ENCODE assay signal across 16 cellular contexts in the genomic region with DNA sequence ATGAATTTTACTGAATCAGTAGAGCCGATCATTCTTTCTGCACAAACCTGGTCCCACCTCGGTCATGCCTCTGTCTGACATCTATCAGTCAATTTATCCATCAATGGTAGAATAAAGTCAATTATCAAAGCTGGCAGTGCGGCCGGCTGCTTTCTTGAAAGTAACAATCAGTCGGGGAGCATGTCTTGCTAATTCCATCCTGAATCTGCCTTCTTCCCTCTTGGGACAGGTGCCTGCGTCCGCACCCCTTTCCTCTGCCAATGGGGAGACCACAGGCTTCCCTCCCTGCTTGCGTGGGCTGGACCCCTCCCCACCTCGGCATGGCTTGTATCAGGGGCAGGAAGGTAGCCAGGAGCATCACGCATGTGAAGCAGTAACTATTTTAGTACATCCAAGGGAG.
A peak's percentile ranks its signal among the peaks of the same experiment; 100 is the strongest.
DNase-seq lines count a peak whose midpoint lies in the region; ATAC-seq and TF ChIP-seq lines count a peak whose summit lies in the region.
"Had no signal": no experiment of that assay in that cellular context is flagged by ENCODE, and none has a peak within 500 bp of the region (broad histone marks: within the 10 kb centered on the region; RNA-seq: fewer than 3 reads in every experiment).

No MANE protein-coding gene starts in this region.

- TF ChIP-seq CTCF in chondrocyte (IDR thresholded peaks at IDR 0.05) = no peak
- no peak for TF ChIP-seq CTCF in upper lobe of left lung (IDR thresholded peaks at IDR 0.05)

- no peak overlapping the region for H3K4me3 Mint-ChIP-seq in chondrocyte (ENCODE audit: unreplicated experiment)
- no peak overlapping the region for H3K4me3 Mint-ChIP-seq in activated naive CD4-positive, alpha-beta T cell treated with anti-CD3 and anti-CD28 coated beads, Interleukin-2, amount 10 ng/mL, durations not matched to agents 7 days and 5 days
- H3K4me3 Mint-ChIP-seq: CD4-positive, alpha-beta T cell; GM23338; IgD-negative memory B cell had no signal

- intact Hi-C loops in sciatic nerve (cut with DNase I) = no loop called here

- 67 to 68% methylated on average over 10 of the region's 10 CpGs for WGBS in upper lobe of left lung, 2 donors

- peak; percentile 27 for DNase-seq in activated effector memory CD4-positive, alpha-beta T cell treated with anti-CD3 and anti-CD28 coated beads, Interleukin-2, amount 50 U/mL, for 16 hours
- no peak for DNase-seq in activated effector memory CD4-positive, alpha-beta T cell treated with Interleukin-2 at 50 U/mL for 16 hours
- DNase-seq in chondrocyte (ENCODE audit: low spot score) (peak; percentile 53), sciatic nerve (ENCODE audit: low spot score) (peak; percentile 40), upper lobe of left lung (no peak), NCI-H1436 (lab: John Stamatoyannopoulos, UW) (no peak)
- DNase-seq in activated naive CD4-positive, alpha-beta T cell treated with anti-CD3 and anti-CD28 coated beads, Interleukin-2, amount 10 ng/mL, durations not matched to agents 7 days and 5 days = no peak
- DNase-seq: AML-193; CD4-positive, alpha-beta T cell; HCEC 1CT had no signal

- no peaks in the 10 kb centered on the region for H3K27me3 ChIP-seq in upper lobe of left lung

- H3K4me1 Mint-ChIP-seq in chondrocyte (ENCODE audit: low read depth) = no peaks in the 10 kb centered on the region
- no peaks in the 10 kb centered on the region for H3K4me1 Mint-ChIP-seq in activated naive CD4-positive, alpha-beta T cell treated with anti-CD3 and anti-CD28 coated beads, Interleukin-2, amount 10 ng/mL, durations not matched to agents 7 days and 5 days
- H3K4me1 Mint-ChIP-seq: GM23338 had no signal

- no peaks in the 10 kb centered on the region for H3K36me3 Mint-ChIP-seq in chondrocyte (ENCODE audit: low read depth)
- no peaks in the 10 kb centered on the region for H3K36me3 Mint-ChIP-seq in activated naive CD4-positive, alpha-beta T cell treated with anti-CD3 and anti-CD28 coated beads, Interleukin-2, amount 10 ng/mL, durations not matched to agents 7 days and 5 days

- TF ChIP-seq EP300 in upper lobe of left lung (IDR thresholded peaks at IDR 0.05) = no peak

- H3K9me3 ChIP-seq in upper lobe of left lung = peaks cover 0 to 1% (median 0%) of the 10 kb centered on the region in 4 donors
- H3K9me3 ChIP-seq: A549, Caco-2 had no signal

- TF ChIP-seq POLR2A in upper lobe of left lung (IDR thresholded peaks at IDR 0.05) = no peak

- peaks cover 17% of the 10 kb centered on the region for H3K27me3 Mint-ChIP-seq in chondrocyte (ENCODE audit: low read depth)
- no peaks in the 10 kb centered on the region for H3K27me3 Mint-ChIP-seq in activated naive CD4-positive, alpha-beta T cell treated with anti-CD3 and anti-CD28 coated beads, Interleukin-2, amount 10 ng/mL, durations not matched to agents 7 days and 5 days
- H3K27me3 Mint-ChIP-seq: CD4-positive, alpha-beta T cell; IgD-negative memory B cell had no signal

- no peaks in the 10 kb centered on the region for H3K36me3 ChIP-seq in upper lobe of left lung

- CTCF ChIA-PET in activated naive CD4-positive, alpha-beta T cell treated with anti-CD3 and anti-CD28 coated beads, Interleukin-2, amount 10 ng/mL, durations not matched to agents 7 days and 5 days (lab: Charles Lee) = no interaction called here

- H3K27ac ChIP-seq in upper lobe of left lung = no peak overlapping the region
- H3K27ac ChIP-seq: 22Rv1, A549, C4-2B had no signal

- no peak for ATAC-seq in sciatic nerve
- ATAC-seq in upper lobe of left lung (ENCODE audit: low FRiP score in 2 of 2) = no peak
- ATAC-seq: A549, GM23338 had no signal

- H3K4me1 ChIP-seq in upper lobe of left lung = no peaks in the 10 kb centered on the region
- H3K4me1 ChIP-seq: A549, Caco-2 had no signal

- H3K27ac Mint-ChIP-seq in chondrocyte (ENCODE audit: unreplicated experiment) = no peak overlapping the region
- no peak overlapping the region for H3K27ac Mint-ChIP-seq in activated naive CD4-positive, alpha-beta T cell treated with anti-CD3 and anti-CD28 coated beads, Interleukin-2, amount 10 ng/mL, durations not matched to agents 7 days and 5 days
- H3K27ac Mint-ChIP-seq: CD4-positive, alpha-beta T cell; GM23338; IgD-negative memory B cell had no signal

- no peaks in the 10 kb centered on the region for H3K9me3 Mint-ChIP-seq in chondrocyte (ENCODE audit: low read depth)
- H3K9me3 Mint-ChIP-seq in activated naive CD4-positive, alpha-beta T cell treated with anti-CD3 and anti-CD28 coated beads, Interleukin-2, amount 10 ng/mL, durations not matched to agents 7 days and 5 days = no peaks in the 10 kb centered on the region
- H3K9me3 Mint-ChIP-seq: CD4-positive, alpha-beta T cell; GM23338 had no signal

- no peak overlapping the region for H3K4me3 ChIP-seq in upper lobe of left lung
- H3K4me3 ChIP-seq: A549, GM23338 had no signal

Comparison
In these comparisons a context has a peak if more than half of its experiments do, and no peak if none do; other contexts are left out.
1. DNase-seq: peak in activated effector memory CD4-positive, alpha-beta T cell treated with anti-CD3 and anti-CD28 coated beads, Interleukin-2, amount 50 U/mL, for 16 hours (single experiment), chondrocyte (single experiment) and sciatic nerve (single experiment); none in activated effector memory CD4-positive, alpha-beta T cell treated with Interleukin-2 at 50 U/mL for 16 hours (single experiment), upper lobe of left lung (0 of 2), NCI-H1436 (single experiment) and activated naive CD4-positive, alpha-beta T cell treated with anti-CD3 and anti-CD28 coated beads, Interleukin-2, amount 10 ng/mL, durations not matched to agents 7 days and 5 days (single experiment).